In genomic region chr12:59396941-59397340, GRCh38 we compare ENCODE assay signal across 22 cellular contexts.
DNase-seq lines count a peak whose midpoint lies in the region; ATAC-seq and TF ChIP-seq lines count a peak whose summit lies in the region.
"Had no signal": no experiment of that assay in that cellular context is flagged by ENCODE, and none has a peak within 500 bp of the region (broad histone marks: within the 10 kb centered on the region; RNA-seq: fewer than 3 reads in every experiment).

No MANE protein-coding gene starts in this region.

- no peaks in the 10 kb centered on the region for H3K79me2 ChIP-seq in GM23248 (ENCODE audit: insufficient read depth)

- no peak overlapping the region for H2BK120ac ChIP-seq in IMR-90 (ENCODE audit: low read depth, low read length)

- H3F3A ChIP-seq in GM23248 (ENCODE audit: insufficient read depth): no peaks in the 10 kb centered on the region

- H3K36me3 ChIP-seq in GM23248 (ENCODE audit: low read depth) (no peaks in the 10 kb centered on the region), IMR-90 (ENCODE audit: control insufficient read depth, insufficient read depth, low read length) (no peaks in the 10 kb centered on the region)
- H3K36me3 ChIP-seq: BE2C; BLaER1 treated with 17β-estradiol and CSF1 and Interleukin-3, amounts not matched to agents 10 nM and 100 nM; HAP-1 had no signal

- H3K4me2 ChIP-seq in GM23248 (ENCODE audit: unreplicated experiment): no peak overlapping the region
- H3K4me2 ChIP-seq in IMR-90 (ENCODE audit: low read depth, low read length): no peak overlapping the region
- H3K4me2 ChIP-seq: A549; BLaER1 treated with 17β-estradiol and CSF1 and Interleukin-3, amounts not matched to agents 10 nM and 100 nM; GM23338 had no signal

- no peak overlapping the region for H4K8ac ChIP-seq in IMR-90 (ENCODE audit: low read depth in 2 of 2, low read length in 2 of 2)

- H2AK5ac ChIP-seq in IMR-90 (ENCODE audit: low read depth, low read length): no peak overlapping the region

- H3K4me1 ChIP-seq in GM23248 (ENCODE audit: insufficient read depth) (no peaks in the 10 kb centered on the region), IMR-90 (ENCODE audit: control insufficient read depth, insufficient read depth, low read length) (no peaks in the 10 kb centered on the region)
- H3K4me1 ChIP-seq: A549; BE2C; BLaER1 treated with 17β-estradiol and CSF1 and Interleukin-3, amounts not matched to agents 10 nM and 100 nM; HAP-1 had no signal

- in situ Hi-C loops in GM23248 (cut with MboI): no loop called here
- in situ Hi-C loops in IMR-90 (cut with MboI; ENCODE audit: low sequenced_read_pairs): no loop called here

- no peak overlapping the region for H4K5ac ChIP-seq in IMR-90 (ENCODE audit: low read depth, low read length)

- no peaks in the 10 kb centered on the region for H3K79me1 ChIP-seq in IMR-90 (ENCODE audit: low read depth in 1 of 2, low read length in 2 of 2)

- no peak overlapping the region for H3K18ac ChIP-seq in IMR-90 (ENCODE audit: low read depth, low read length)

- no peak overlapping the region for H2BK5ac ChIP-seq in IMR-90 (ENCODE audit: low read depth, low read length, poor library complexity, severe bottlenecking)

- H3K4me3 ChIP-seq in GM23248 (no peak overlapping the region), IMR-90 (ENCODE audit: insufficient read depth, low read depth, low read length) (no peak overlapping the region)
- H3K4me3 ChIP-seq: A549; BLaER1 treated with 17β-estradiol and CSF1 and Interleukin-3, amounts not matched to agents 10 nM and 100 nM; GM12878; GM23338; HAP-1 had no signal

- H4K91ac ChIP-seq in IMR-90 (ENCODE audit: insufficient read depth, low read depth, low read length): no peak overlapping the region

- H3K9ac ChIP-seq in GM23248 (no peak overlapping the region), IMR-90 (ENCODE audit: low read depth, low read length) (no peak overlapping the region)
- H3K9ac ChIP-seq: BLaER1 treated with 17β-estradiol and CSF1 and Interleukin-3, amounts not matched to agents 10 nM and 100 nM had no signal

- POLR2A ChIA-PET in IMR-90 (lab: Charles Lee; ENCODE audit: unreplicated experiment): interaction anchor here (0.6 kb wide), 1 partner anchor 394 kb away, joined by 3 read pairs; no protein-coding TSS in a partner anchor

- H2AFZ ChIP-seq in GM23248: 0 out of 2 replicates have a peak overlapping the region, but pooled peaks have one; percentile 22
- H2AFZ ChIP-seq in IMR-90 (replicated peaks; ENCODE audit: low read length, poor library complexity): no peak overlapping the region
- H2AFZ ChIP-seq: GM23338 had no signal

- no peak for TF ChIP-seq RAD21 in IMR-90 (IDR thresholded peaks at IDR 0.05; ENCODE audit: low read length)

- CTCF ChIA-PET in IMR-90 (lab: Yijun Ruan, JAX): no interaction called here

- no peak for TF ChIP-seq CTCF in IMR-90 (conservative IDR thresholded peaks at IDR 0.05; ENCODE audit: low read depth, low read length)

- H4K20me1 ChIP-seq in GM23248 (ENCODE audit: insufficient read depth) (no peaks in the 10 kb centered on the region), IMR-90 (ENCODE audit: insufficient read depth, low read length) (no peaks in the 10 kb centered on the region)
- H4K20me1 ChIP-seq: BLaER1 treated with 17β-estradiol and CSF1 and Interleukin-3, amounts not matched to agents 10 nM and 100 nM had no signal

- intact Hi-C loops in IMR-90 (cut with micrococcal nuclease): no loop called here

- no peak overlapping the region for H3K23ac ChIP-seq in IMR-90 (ENCODE audit: low read depth, low read length)

- H3K27me3 ChIP-seq in GM23248 (replicated peaks; ENCODE audit: insufficient read depth) (no peaks in the 10 kb centered on the region), IMR-90 (ENCODE audit: control insufficient read depth, insufficient read depth, low read length) (no peaks in the 10 kb centered on the region)
- H3K27me3 ChIP-seq: BE2C; BLaER1 treated with 17β-estradiol and CSF1 and Interleukin-3, amounts not matched to agents 10 nM and 100 nM had no signal

- BruUV-seq in IMR-90 (replicated peaks; lab: Mats Ljungman, UMichigan): no TSS peak

- no peak overlapping the region for H3K56ac ChIP-seq in IMR-90 (ENCODE audit: extremely low read depth, insufficient read depth, low read length)

- H3K9me2 ChIP-seq in GM23248 (ENCODE audit: insufficient read depth): no peaks in the 10 kb centered on the region

- H3K4ac ChIP-seq in IMR-90 (ENCODE audit: low read depth, low read length): no peak overlapping the region

- H3K9me3 ChIP-seq in GM23248 (ENCODE audit: low read depth): no peaks in the 10 kb centered on the region
- H3K9me3 ChIP-seq in IMR-90 (ENCODE audit: control insufficient read depth, insufficient read depth, low read length): no peaks in the 10 kb centered on the region
- H3K9me3 ChIP-seq: A549, BE2C, HAP-1 had no signal

- H2BK15ac ChIP-seq in IMR-90 (ENCODE audit: low read depth, low read length): no peak overlapping the region

- H3K27ac ChIP-seq in GM23248 (no peak overlapping the region), IMR-90 (ENCODE audit: insufficient read depth, low read length) (no peak overlapping the region)
- H3K27ac ChIP-seq: A549; BLaER1 treated with 17β-estradiol and CSF1 and Interleukin-3, amounts not matched to agents 10 nM and 100 nM had no signal

- no peak overlapping the region for H3K14ac ChIP-seq in IMR-90 (replicated peaks; ENCODE audit: low read depth, low read length)

- dilution Hi-C loops in IMR-90 (cut with HindIII; ENCODE audit: low sequenced_read_pairs, unreplicated experiment): no loop called here

- H3K9me1 ChIP-seq in IMR-90 (ENCODE audit: insufficient read depth, low read length): no peaks in the 10 kb centered on the region

- DNase-seq in GM23248 (no peak), IMR-90 (peak; percentile 36), amniotic epithelial cell (ENCODE audit: low read depth) (peak; percentile 90), islet precursor cell (no peak)
- no peak for DNase-seq in activated CD4-positive, alpha-beta T cell treated with anti-CD3 and anti-CD28 coated beads, Interleukin-2, amount 50 U/mL, for 48 hours
- DNase-seq: 8988T; ACHN; AML-193; BE2C; CD4-positive, alpha-beta T cell; CD8-positive, alpha-beta memory T cell; DMS 273 treated with DMSO at 0.1 percent for 48 hours; DMS79; EL; GDM1; HFFc6 had no signal

- H2BK20ac ChIP-seq in IMR-90 (ENCODE audit: low read depth, low read length): no peak overlapping the region

- ATAC-seq in IMR-90 (ENCODE audit: low read depth): no peak
- no peak for ATAC-seq in HG03025 (IDR thresholded peaks at IDR 0.05; ENCODE audit: low FRiP score, unreplicated experiment)
- ATAC-seq: A549, GM12878, GM23338 had no signal

- H2AK9ac ChIP-seq in IMR-90 (replicated peaks; ENCODE audit: low read depth, low read length, poor library complexity): no peak overlapping the region

- TF ChIP-seq POLR2A in IMR-90 (IDR thresholded peaks at IDR 0.05; ENCODE audit: low read depth, low read length): no peak

- 89 to 91% methylated on average over 4 of the region's 4 CpGs for WGBS in GM23248 (ENCODE audit: low coverage in 1 of 2, low lambda C conversion rate in 2 of 2, missing lambda C conversion rate in 2 of 2), 2 experiments
- no CpG with 5 or more reads among the region's 4 CpGs for WGBS in IMR-90 (ENCODE audit: extremely low coverage in 2 of 2, insufficient read length in 1 of 2), 2 experiments

TF ChIP-seq in IMR-90, 13 proteins besides CTCF, POLR2A, EP300 and RAD21:
- TF ChIP-seq ELK1 (IDR thresholded peaks at IDR 0.05; ENCODE audit: borderline replicate concordance, low read depth, low read length): no peak
- no peak for TF ChIP-seq MAFK (IDR thresholded peaks at IDR 0.05; ENCODE audit: low read depth, low read length)
- no peak for TF ChIP-seq CHD1 (IDR thresholded peaks at IDR 0.05; ENCODE audit: low read depth, low read length)
- no peak for TF ChIP-seq NFE2L2 (IDR thresholded peaks at IDR 0.05; ENCODE audit: low read depth, low read length)
- TF ChIP-seq RCOR1 (IDR thresholded peaks at IDR 0.05; ENCODE audit: insufficient replicate concordance, low read length): no peak
- TF ChIP-seq RFX5 (IDR thresholded peaks at IDR 0.05; ENCODE audit: low read depth, low read length): no peak
- no peak for TF ChIP-seq USF2 (IDR thresholded peaks at IDR 0.05; ENCODE audit: low read depth, low read length)
- no peak for TF ChIP-seq MXI1 (IDR thresholded peaks at IDR 0.05; ENCODE audit: borderline replicate concordance, low read depth, low read length)
- no peak for TF ChIP-seq BHLHE40 (IDR thresholded peaks at IDR 0.05; ENCODE audit: low read depth, low read length)
- TF ChIP-seq MAZ (IDR thresholded peaks at IDR 0.05; ENCODE audit: borderline replicate concordance, low read depth, low read length): no peak
- TF ChIP-seq FOS (IDR thresholded peaks at IDR 0.05; ENCODE audit: low read depth, low read length): no peak

Comparison
In these comparisons a context has a peak if more than half of its experiments do, and no peak if none do; other contexts are left out.
1. DNase-seq: peak in IMR-90 (single experiment) and amniotic epithelial cell (single experiment); none in GM23248 (single experiment), activated CD4-positive, alpha-beta T cell treated with anti-CD3 and anti-CD28 coated beads, Interleukin-2, amount 50 U/mL, for 48 hours (0 of 2) and islet precursor cell (single experiment).